In genomic region chr10:72291019-72291532, GRCh38 we compare ENCODE assay signal across 10 cellular contexts. TPM values are rescaled to one million over a fixed set of nuclear protein-coding genes. Genes with fewer than 3 reads are reported as not detected.
DNase-seq lines count a peak whose midpoint lies in the region; ATAC-seq and TF ChIP-seq lines count a peak whose summit lies in the region.
"Had no signal": no experiment of that assay in that cellular context is flagged by ENCODE, and none has a peak within 500 bp of the region (broad histone marks: within the 10 kb centered on the region; RNA-seq: fewer than 3 reads in every experiment).

No MANE protein-coding gene starts in this region.

- TF ChIP-seq CTCF in gastrocnemius medialis (IDR thresholded peaks at IDR 0.05 in 4 of 5, conservative IDR thresholded peaks at IDR 0.05 in 1 of 5): no peak

- intact Hi-C loops in activated T-helper 1 cell treated with anti-CD3 and anti-CD28 coated beads, Interleukin-12 subunit alpha, Interleukin-12 subunit beta, Interleukin-2, Interleukin-4 antibody, amounts not matched to agents 30 ng/mL and 10 ng/mL and 1 ng/mL, durations not matched to agents 14 hours and 24 hours and 36 hours (cut with micrococcal nuclease): no loop called here
- intact Hi-C loops in gastrocnemius medialis (cut with DNase I; ENCODE audit: low total_unique reads): no loop called here

- H3K27me3 ChIP-seq in gastrocnemius medialis: no peaks in the 10 kb centered on the region
- H3K27me3 ChIP-seq: transverse colon had no signal

- DNase-seq in activated CD8-positive, alpha-beta memory T cell treated with anti-CD3 and anti-CD28 coated beads, Interleukin-2, amount 10 ng/mL, durations not matched to agents 7 days and 5 days: peak; percentile 71
- DNase-seq in activated CD8-positive, alpha-beta memory T cell treated with anti-CD3 and anti-CD28 coated beads, Interleukin-2, amount 50 U/mL, for 4 hours: no peak
- DNase-seq in OCI-M1 (lab: John Stamatoyannopoulos, UW) (peak; percentile 80), gastrocnemius medialis (no peak)
- DNase-seq in activated T-helper 1 cell treated with anti-CD3 and anti-CD28 coated beads, Interleukin-12 subunit alpha, Interleukin-12 subunit beta, Interleukin-2, Interleukin-4 antibody, amounts not matched to agents 30 ng/mL and 10 ng/mL and 1 ng/mL, durations not matched to agents 14 hours and 24 hours and 36 hours (ENCODE audit: low spot score): peak; percentile 53
- peak; percentile 76 for DNase-seq in stimulated activated CD8-positive, alpha-beta memory T cell treated with anti-CD3 and anti-CD28 coated beads, Interleukin-4, amount 100 ng/mL, for 48 hours
- DNase-seq: NK-92 treated with Interleukin-12 subunit alpha and Interleukin-12 subunit beta, amount 100 ng/mL, for 24 hours; transverse colon had no signal

- peak; percentile 25 for ATAC-seq in activated CD8-positive, alpha-beta memory T cell treated with anti-CD3 and anti-CD28 coated beads, Interleukin-2, amount 10 ng/mL, durations not matched to agents 7 days and 5 days
- ATAC-seq in gastrocnemius medialis (no peak), GM19324 (IDR thresholded peaks at IDR 0.05; ENCODE audit: low FRiP score, unreplicated experiment) (no peak), HG03520 (IDR thresholded peaks at IDR 0.05; ENCODE audit: unreplicated experiment) (no peak)

- no peak for TF ChIP-seq POLR2A in gastrocnemius medialis (IDR thresholded peaks at IDR 0.05)

- no peak overlapping the region for H3K27ac ChIP-seq in gastrocnemius medialis
- H3K27ac ChIP-seq: transverse colon had no signal

- H3K4me3 ChIP-seq in gastrocnemius medialis: no peak overlapping the region
- H3K4me3 ChIP-seq: transverse colon had no signal

- peaks cover 1% of the 10 kb centered on the region for H3K36me3 Mint-ChIP-seq in activated CD8-positive, alpha-beta memory T cell treated with anti-CD3 and anti-CD28 coated beads, Interleukin-2, amount 10 ng/mL, durations not matched to agents 7 days and 5 days
- peaks cover 3% of the 10 kb centered on the region for H3K36me3 Mint-ChIP-seq in activated T-helper 1 cell treated with anti-CD3 and anti-CD28 coated beads, Interleukin-12 subunit alpha, Interleukin-12 subunit beta, Interleukin-2, Interleukin-4 antibody, amounts not matched to agents 30 ng/mL and 10 ng/mL and 1 ng/mL, durations not matched to agents 14 hours and 24 hours and 36 hours (ENCODE audit: low read depth)

- CTCF ChIA-PET in activated CD8-positive, alpha-beta memory T cell treated with anti-CD3 and anti-CD28 coated beads, Interleukin-2, amount 10 ng/mL, durations not matched to agents 7 days and 5 days (lab: Charles Lee): interaction anchor here (0.9 to 10.3 kb wide), 9 partner anchors 10 to 165 kb away, joined by 3 to 145 read pairs (median 4); partner anchors contain the start of gene DDIT4

- H3K9me3 ChIP-seq in gastrocnemius medialis: no peaks in the 10 kb centered on the region
- H3K9me3 ChIP-seq: transverse colon had no signal

- H3K9me3 Mint-ChIP-seq in activated CD8-positive, alpha-beta memory T cell treated with anti-CD3 and anti-CD28 coated beads, Interleukin-2, amount 10 ng/mL, durations not matched to agents 7 days and 5 days (ENCODE audit: low read depth): no peaks in the 10 kb centered on the region
- H3K9me3 Mint-ChIP-seq in activated T-helper 1 cell treated with anti-CD3 and anti-CD28 coated beads, Interleukin-12 subunit alpha, Interleukin-12 subunit beta, Interleukin-2, Interleukin-4 antibody, amounts not matched to agents 30 ng/mL and 10 ng/mL and 1 ng/mL, durations not matched to agents 14 hours and 24 hours and 36 hours: no peaks in the 10 kb centered on the region

- no peak overlapping the region for H3K4me3 Mint-ChIP-seq in activated CD8-positive, alpha-beta memory T cell treated with anti-CD3 and anti-CD28 coated beads, Interleukin-2, amount 10 ng/mL, durations not matched to agents 7 days and 5 days
- peak overlapping the region; percentile 37 for H3K4me3 Mint-ChIP-seq in activated T-helper 1 cell treated with anti-CD3 and anti-CD28 coated beads, Interleukin-12 subunit alpha, Interleukin-12 subunit beta, Interleukin-2, Interleukin-4 antibody, amounts not matched to agents 30 ng/mL and 10 ng/mL and 1 ng/mL, durations not matched to agents 14 hours and 24 hours and 36 hours

- in situ Hi-C loops in gastrocnemius medialis (cut with MboI; ENCODE audit: low sequenced_read_pairs in 4 of 4): no loop called here

- H3K4me1 Mint-ChIP-seq in activated CD8-positive, alpha-beta memory T cell treated with anti-CD3 and anti-CD28 coated beads, Interleukin-2, amount 10 ng/mL, durations not matched to agents 7 days and 5 days: peaks cover 64% of the 10 kb centered on the region
- H3K4me1 Mint-ChIP-seq in activated T-helper 1 cell treated with anti-CD3 and anti-CD28 coated beads, Interleukin-12 subunit alpha, Interleukin-12 subunit beta, Interleukin-2, Interleukin-4 antibody, amounts not matched to agents 30 ng/mL and 10 ng/mL and 1 ng/mL, durations not matched to agents 14 hours and 24 hours and 36 hours (ENCODE audit: low read depth): peaks cover 64% of the 10 kb centered on the region

- H3K4me1 ChIP-seq in gastrocnemius medialis: no peaks in the 10 kb centered on the region

- no peaks in the 10 kb centered on the region for H3K27me3 Mint-ChIP-seq in activated CD8-positive, alpha-beta memory T cell treated with anti-CD3 and anti-CD28 coated beads, Interleukin-2, amount 10 ng/mL, durations not matched to agents 7 days and 5 days
- H3K27me3 Mint-ChIP-seq in activated T-helper 1 cell treated with anti-CD3 and anti-CD28 coated beads, Interleukin-12 subunit alpha, Interleukin-12 subunit beta, Interleukin-2, Interleukin-4 antibody, amounts not matched to agents 30 ng/mL and 10 ng/mL and 1 ng/mL, durations not matched to agents 14 hours and 24 hours and 36 hours (ENCODE audit: insufficient read depth): no peaks in the 10 kb centered on the region

- no peaks in the 10 kb centered on the region for H3K36me3 ChIP-seq in gastrocnemius medialis
- H3K36me3 ChIP-seq: transverse colon had no signal

- peak overlapping the region; percentile 92 for H3K27ac Mint-ChIP-seq in activated CD8-positive, alpha-beta memory T cell treated with anti-CD3 and anti-CD28 coated beads, Interleukin-2, amount 10 ng/mL, durations not matched to agents 7 days and 5 days
- peak overlapping the region; percentile 74 for H3K27ac Mint-ChIP-seq in activated T-helper 1 cell treated with anti-CD3 and anti-CD28 coated beads, Interleukin-12 subunit alpha, Interleukin-12 subunit beta, Interleukin-2, Interleukin-4 antibody, amounts not matched to agents 30 ng/mL and 10 ng/mL and 1 ng/mL, durations not matched to agents 14 hours and 24 hours and 36 hours

RNA-seq across cellular contexts. Expression of gene DDIT4, which starts 17.4 kb away (rescaled TPM):
- total RNA-seq in activated CD8-positive, alpha-beta memory T cell treated with anti-CD3 and anti-CD28 coated beads, Interleukin-2, amount 10 ng/mL, durations not matched to agents 7 days and 5 days: 100 to 1,000 TPM; 291 to 293 TPM
- total RNA-seq in activated T-helper 1 cell treated with anti-CD3 and anti-CD28 coated beads, Interleukin-12 subunit alpha, Interleukin-12 subunit beta, Interleukin-2, Interleukin-4 antibody, amounts not matched to agents 30 ng/mL and 10 ng/mL and 1 ng/mL, durations not matched to agents 14 hours and 24 hours and 36 hours: 178 and 183 TPM in 2 replicates
- total RNA-seq in gastrocnemius medialis: 100 to 1,000 TPM; 296 to 667 (median 319) TPM

Comparison
In these comparisons a context has a peak if more than half of its experiments do, and no peak if none do; other contexts are left out.
1. DNase-seq: peak in activated CD8-positive, alpha-beta memory T cell treated with anti-CD3 and anti-CD28 coated beads, Interleukin-2, amount 10 ng/mL, durations not matched to agents 7 days and 5 days (single experiment), OCI-M1 (single experiment), activated T-helper 1 cell treated with anti-CD3 and anti-CD28 coated beads, Interleukin-12 subunit alpha, Interleukin-12 subunit beta, Interleukin-2, Interleukin-4 antibody, amounts not matched to agents 30 ng/mL and 10 ng/mL and 1 ng/mL, durations not matched to agents 14 hours and 24 hours and 36 hours (single experiment) and stimulated activated CD8-positive, alpha-beta memory T cell treated with anti-CD3 and anti-CD28 coated beads, Interleukin-4, amount 100 ng/mL, for 48 hours (single experiment); none in activated CD8-positive, alpha-beta memory T cell treated with anti-CD3 and anti-CD28 coated beads, Interleukin-2, amount 50 U/mL, for 4 hours (single experiment) and gastrocnemius medialis (0 of 2).